In the genomic region with DNA sequence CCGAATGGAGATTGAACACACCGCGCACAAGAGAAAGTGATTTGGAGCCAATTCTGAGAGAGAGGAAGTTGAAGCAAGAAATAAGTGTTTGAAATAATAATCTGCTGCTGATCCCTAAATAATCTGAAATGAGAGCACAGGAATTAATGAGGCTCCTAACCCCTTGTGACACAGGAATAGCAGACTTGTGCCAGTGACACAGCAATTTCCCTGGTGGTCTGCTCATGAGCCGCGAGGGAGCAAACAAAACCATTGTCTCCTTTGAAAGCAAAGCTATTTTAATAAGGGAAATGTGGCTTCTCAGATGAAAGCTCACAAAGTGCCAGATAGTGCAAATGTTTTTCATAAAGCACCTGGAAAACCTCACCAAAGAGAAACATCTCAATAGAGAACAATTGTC, we compare ENCODE assay signal across 22 cellular contexts.
A peak's percentile ranks its signal among the peaks of the same experiment; 100 is the strongest.
DNase-seq lines count a peak whose midpoint lies in the region; ATAC-seq and TF ChIP-seq lines count a peak whose summit lies in the region.
"Had no signal": no experiment of that assay in that cellular context is flagged by ENCODE, and none has a peak within 500 bp of the region (broad histone marks: within the 10 kb centered on the region; RNA-seq: fewer than 3 reads in every experiment).

No MANE protein-coding gene starts in this region.

- no peaks in the 10 kb centered on the region for H3K9me3 Mint-ChIP-seq in H9

- H3K4ac ChIP-seq in H9 (ENCODE audit: low read depth, low read length) = no peak overlapping the region

- H3K27me3 ChIP-seq in H9 (ENCODE audit: insufficient read depth, low read length) = no peaks in the 10 kb centered on the region
- no peaks in the 10 kb centered on the region for H3K27me3 ChIP-seq in iPS-20b (ENCODE audit: insufficient read depth, low read length)
- H3K27me3 ChIP-seq in sigmoid colon = no peaks in the 10 kb centered on the region
- H3K27me3 ChIP-seq: Peyer's patch, SJCRH30 had no signal

- ATAC-seq in left cardiac atrium (no peak), HG02870 (IDR thresholded peaks at IDR 0.05; ENCODE audit: unreplicated experiment) (no peak)
- ATAC-seq: GM12878, K562 had no signal

- no peak overlapping the region for H4K8ac ChIP-seq in H9 (replicated peaks; ENCODE audit: insufficient read length, low read depth, low read length)

- H3T11ph ChIP-seq in H9 (ENCODE audit: low read length) = peak overlapping the region; percentile 53

- intact Hi-C loops in left cardiac atrium (cut with DNase I) (no loop called here), sigmoid colon (cut with DNase I) (no loop called here)

- no peak for TF ChIP-seq CTCF in H9 (conservative IDR thresholded peaks at IDR 0.05)
- no peak for TF ChIP-seq CTCF in sigmoid colon (IDR thresholded peaks at IDR 0.05)

- no peak overlapping the region for H3K18ac ChIP-seq in H9 (ENCODE audit: insufficient read length, low read depth, low read length)

- no peak overlapping the region for H2BK12ac ChIP-seq in H9 (ENCODE audit: insufficient read length, low read depth, low read length)

- H3K4me1 ChIP-seq in H9 (ENCODE audit: insufficient read depth, low read length) = peaks cover 6% of the 10 kb centered on the region; the same call in 1 of the 2 replicates
- H3K4me1 ChIP-seq in iPS-20b (ENCODE audit: insufficient read depth, low read length) = peaks cover 30% of the 10 kb centered on the region
- H3K4me1 ChIP-seq in sigmoid colon = no peaks in the 10 kb centered on the region
- H3K4me1 ChIP-seq: Caco-2, Peyer's patch, SJCRH30 had no signal

- H3K23me2 ChIP-seq in H9 (ENCODE audit: insufficient read length, low read depth, low read length, poor library complexity, severe bottlenecking) = no peaks in the 10 kb centered on the region

- DNase-seq in H9 (no peak), NCI-H1930 (lab: John Stamatoyannopoulos, UW) (peak; percentile 3 to 15), retina (peak; percentile 49), left cardiac atrium (no peak), sigmoid colon (no peak)
- DNase-seq: Caco-2; CD4-positive, alpha-beta memory T cell; DND-41; GOT3; MG63; NCI-H1417; NCI-H1694 treated with DMSO at 0.1 percent for 48 hours; NCI-H226; NCI-H510A treated with DMSO at 0.1 percent for 48 hours; NCI-H748 treated with DMSO at 0.1 percent for 48 hours; NK-92 treated with Interleukin-12 subunit alpha and Interleukin-12 subunit beta, amount 100 ng/mL, for 24 hours; Peyer's patch; SJCRH30 had no signal

- H3K27ac ChIP-seq in H9 (ENCODE audit: insufficient read length, low read depth, low read length) = no peak overlapping the region
- H3K27ac ChIP-seq in iPS-20b (ENCODE audit: low read length) = no peak overlapping the region
- no peak overlapping the region for H3K27ac ChIP-seq in sigmoid colon
- H3K27ac ChIP-seq: Peyer's patch, SJCRH30 had no signal

- peak overlapping the region; percentile 50 for H2BK120ac ChIP-seq in H9 (ENCODE audit: low read depth, low read length, poor library complexity, severe bottlenecking)

- H3K27ac Mint-ChIP-seq in H9 = peak overlapping the region; percentile 23 to 81 (median 80); a peak in 4 of 7 replicates
- H3K27ac Mint-ChIP-seq: CD4-positive, alpha-beta memory T cell had no signal

- no peak overlapping the region for H2AK5ac ChIP-seq in H9 (ENCODE audit: insufficient read length, low read length)

- no peak overlapping the region for H4K91ac ChIP-seq in H9 (ENCODE audit: insufficient read length, low read depth, low read length)

- H3K4me1 Mint-ChIP-seq in H9 = peaks cover 23 to 30% of the 10 kb centered on the region in 2 experiments
- H3K4me1 Mint-ChIP-seq: CD4-positive, alpha-beta memory T cell had no signal

- no peak overlapping the region for H3K4me2 ChIP-seq in H9 (ENCODE audit: insufficient read depth, insufficient read length, low read length)

- H2BK5ac ChIP-seq in H9 (ENCODE audit: insufficient read length, low read length) = no peak overlapping the region

- no peak overlapping the region for H2BK15ac ChIP-seq in H9 (ENCODE audit: low read depth, low read length)

- no peak for TF ChIP-seq POLR2A in sigmoid colon (IDR thresholded peaks at IDR 0.05)

- no peak overlapping the region for H2BK20ac ChIP-seq in H9 (ENCODE audit: low read depth, low read length, poor library complexity, severe bottlenecking)

- no peaks in the 10 kb centered on the region for H3K27me3 Mint-ChIP-seq in H9 (ENCODE audit: low read depth)
- H3K27me3 Mint-ChIP-seq: CD4-positive, alpha-beta memory T cell had no signal

- no peak overlapping the region for H2AFZ ChIP-seq in H9 (ENCODE audit: low read length)

- no peak overlapping the region for H3K56ac ChIP-seq in H9 (ENCODE audit: insufficient read length, low read depth, low read length)

- no peak overlapping the region for H3K14ac ChIP-seq in H9 (ENCODE audit: insufficient read depth, low read length)

- no peak overlapping the region for H3K4me3 Mint-ChIP-seq in H9
- H3K4me3 Mint-ChIP-seq: CD4-positive, alpha-beta memory T cell had no signal

- no peak for TF ChIP-seq EP300 in sigmoid colon (IDR thresholded peaks at IDR 0.05)

- H4K20me1 ChIP-seq in H9 (ENCODE audit: control insufficient read depth, insufficient read depth, insufficient read length) = no peaks in the 10 kb centered on the region

- peaks cover 0 to 4% (median 0%) of the 10 kb centered on the region in 3 experiments; a peak in 1 of 7 replicates for H3K36me3 Mint-ChIP-seq in H9 (ENCODE audit: insufficient read depth in 1 of 3, low read depth in 3 of 3)
- H3K36me3 Mint-ChIP-seq: CD4-positive, alpha-beta memory T cell had no signal

- no peak overlapping the region for H3K23ac ChIP-seq in H9 (ENCODE audit: insufficient read length, low read depth, low read length)

- H3K36me3 ChIP-seq in iPS-20b (ENCODE audit: insufficient read depth, low read depth, low read length) = no peaks in the 10 kb centered on the region
- H3K36me3 ChIP-seq in sigmoid colon = no peaks in the 10 kb centered on the region
- H3K36me3 ChIP-seq: MG63, Peyer's patch, SJCRH30 had no signal

- no peak overlapping the region for H3K4me3 ChIP-seq in iPS-20b (ENCODE audit: low read length)
- no peak overlapping the region for H3K4me3 ChIP-seq in sigmoid colon
- H3K4me3 ChIP-seq: GM12878, K562, MG63, Peyer's patch, SJCRH30 had no signal

- no peaks in the 10 kb centered on the region for H3K79me2 ChIP-seq in H9 (ENCODE audit: insufficient read depth, low read length)

- no peak overlapping the region for H3K9ac ChIP-seq in H9 (ENCODE audit: extremely low read depth, insufficient read length, low read length)
- peak overlapping the region; percentile 35; the same call in 1 of the 2 replicates for H3K9ac ChIP-seq in iPS-20b (ENCODE audit: low read depth, low read length)

- H3K9me3 ChIP-seq in H9 (ENCODE audit: control insufficient read depth, low read depth, low read length) = no peaks in the 10 kb centered on the region
- H3K9me3 ChIP-seq in iPS-20b (ENCODE audit: insufficient read depth, low read depth, low read length) = no peaks in the 10 kb centered on the region
- H3K9me3 ChIP-seq in sigmoid colon = no peaks in the 10 kb centered on the region
- H3K9me3 ChIP-seq: Caco-2, MG63, Peyer's patch, SJCRH30 had no signal

- no peak overlapping the region for H4K5ac ChIP-seq in H9 (ENCODE audit: insufficient read length, low read depth, low read length)

- H3K79me1 ChIP-seq in H9 (ENCODE audit: insufficient read depth, low read depth, low read length, poor library complexity, severe bottlenecking) = no peaks in the 10 kb centered on the region

- no CpG with 5 or more reads among the region's 5 CpGs for WGBS in H9 (ENCODE audit: extremely low coverage, insufficient read length, low lambda C conversion rate)
- WGBS in sigmoid colon, 2 donors = 66 to 81% methylated on average over 5 of the region's 5 CpGs

Comparison
In these comparisons a context has a peak if more than half of its experiments do, and no peak if none do; other contexts are left out.
1. DNase-seq: peak in NCI-H1930 (2 of 2) and retina (single experiment); none in H9 (single experiment), left cardiac atrium (single experiment) and sigmoid colon (single experiment).